Comparison of ENCODE assay signal across 28 cellular contexts in genomic region chr5:132342291-132343180, GRCh38. TPM values are rescaled to one million over a fixed set of nuclear protein-coding genes. Genes with fewer than 3 reads are reported as not detected.
DNase-seq lines count a peak whose midpoint lies in the region; ATAC-seq and TF ChIP-seq lines count a peak whose summit lies in the region.
"Had no signal": no experiment of that assay in that cellular context is flagged by ENCODE, and none has a peak within 500 bp of the region (broad histone marks: within the 10 kb centered on the region; RNA-seq: fewer than 3 reads in every experiment).

No MANE protein-coding gene starts in this region.

- POLR2A ChIA-PET in MCF 10A (lab: Yijun Ruan, JAX) = no interaction called here

- TF ChIP-seq POLR2A in breast epithelium (IDR thresholded peaks at IDR 0.05) (no peak), gastrocnemius medialis (IDR thresholded peaks at IDR 0.05) (no peak)

- TF ChIP-seq CTCF in MCF 10A (IDR thresholded peaks at IDR 0.05; ENCODE audit: unreplicated experiment) = no peak
- TF ChIP-seq CTCF in breast epithelium (IDR thresholded peaks at IDR 0.05) = no peak
- TF ChIP-seq CTCF in epithelial cell of proximal tubule (conservative IDR thresholded peaks at IDR 0.05; ENCODE audit: low read depth, low read length) = no peak
- TF ChIP-seq CTCF in gastrocnemius medialis (IDR thresholded peaks at IDR 0.05 in 4 of 5, conservative IDR thresholded peaks at IDR 0.05 in 1 of 5) = no peak

- no peaks in the 10 kb centered on the region for H3K27me3 Mint-ChIP-seq in MCF 10A (ENCODE audit: insufficient read depth, unreplicated experiment)
- H3K27me3 Mint-ChIP-seq: activated CD4-positive, alpha-beta memory T cell treated with anti-CD3 and anti-CD28 coated beads, Interleukin-2, amount 10 ng/mL, durations not matched to agents 7 days and 5 days; memory B cell had no signal

- H3K4me1 Mint-ChIP-seq in MCF 10A (ENCODE audit: insufficient read depth, unreplicated experiment) = no peaks in the 10 kb centered on the region
- H3K4me1 Mint-ChIP-seq: activated CD4-positive, alpha-beta memory T cell treated with anti-CD3 and anti-CD28 coated beads, Interleukin-2, amount 10 ng/mL, durations not matched to agents 7 days and 5 days; memory B cell had no signal

- BruUV-seq in MCF 10A (replicated peaks; lab: Mats Ljungman, UMichigan) = no TSS peak

- CTCF ChIA-PET in MCF 10A (lab: Yijun Ruan, JAX) = interaction anchor here (1.0 to 1.3 kb wide), 2 partner anchors 104 to 157 kb away, joined by 3 to 5 read pairs; no protein-coding TSS in a partner anchor

- peaks cover 85% of the 10 kb centered on the region for H3K36me3 Mint-ChIP-seq in MCF 10A (ENCODE audit: insufficient read depth, unreplicated experiment)

- no peak for DNase-seq in MCF 10A (ENCODE audit: unreplicated experiment)
- no peak for DNase-seq in breast epithelium (ENCODE audit: low spot score in 2 of 2)
- peak; percentile 80 to 90 for DNase-seq in SJCRH30
- DNase-seq in epithelial cell of proximal tubule (ENCODE audit: low read depth) = peak; percentile 51
- no peak for DNase-seq in gastrocnemius medialis
- no peak for DNase-seq in cerebellar nuclear complex (lab: John Stamatoyannopoulos, UW)
- no peak for DNase-seq in NCI-H1436 treated with DMSO at 0.1 percent for 48 hours (lab: John Stamatoyannopoulos, UW)
- DNase-seq: activated CD4-positive, alpha-beta memory T cell treated with anti-CD3 and anti-CD28 coated beads, Interleukin-2, amount 10 ng/mL, durations not matched to agents 7 days and 5 days; activated naive CD4-positive, alpha-beta T cell; activated T-cell treated with anti-CD3 and anti-CD28 coated beads for 4 hours; anterior cingulate cortex; BE2C; COR-L47; effector CD4-positive, alpha-beta T cell; EL; GOT3; kidney; MM.1S; NCI-H2171; NCI-H524 treated with DMSO at 0.1 percent for 48 hours; stimulated activated CD4-positive, alpha-beta T cell treated with anti-CD3 and anti-CD28 coated beads, Interleukin-12 subunit alpha, Interleukin-12 subunit beta, amount 100 ng/mL, for 4 hours; stomach; T-helper 9 cell had no signal

- H3K27ac ChIP-seq in breast epithelium (no peak overlapping the region), SJCRH30 (no peak overlapping the region), gastrocnemius medialis (peak overlapping the region; percentile 18 to 72 (median 54))
- H3K27ac ChIP-seq: neutrophil, RWPE1, stomach, tibial nerve had no signal

- H3K36me3 ChIP-seq in breast epithelium (no peaks in the 10 kb centered on the region), SJCRH30 (no peaks in the 10 kb centered on the region), gastrocnemius medialis (no peaks in the 10 kb centered on the region)
- H3K36me3 ChIP-seq: BE2C had no signal

- no peak overlapping the region for H3K4me3 Mint-ChIP-seq in MCF 10A (ENCODE audit: unreplicated experiment)
- H3K4me3 Mint-ChIP-seq: activated CD4-positive, alpha-beta memory T cell treated with anti-CD3 and anti-CD28 coated beads, Interleukin-2, amount 10 ng/mL, durations not matched to agents 7 days and 5 days; memory B cell had no signal

- H3K27me3 ChIP-seq in breast epithelium (no peaks in the 10 kb centered on the region), SJCRH30 (no peaks in the 10 kb centered on the region), gastrocnemius medialis (no peaks in the 10 kb centered on the region)
- H3K27me3 ChIP-seq: BE2C, neutrophil, stomach, tibial nerve had no signal

- ATAC-seq in gastrocnemius medialis = peak in 1 of 2 donors; percentile 56
- no peak for ATAC-seq in GM18909 (IDR thresholded peaks at IDR 0.05; ENCODE audit: poor library complexity, unreplicated experiment)

- H3K9me3 ChIP-seq in breast epithelium = no peaks in the 10 kb centered on the region
- peaks cover 3% of the 10 kb centered on the region; the same call in 1 of the 2 replicates for H3K9me3 ChIP-seq in SJCRH30 (replicated peaks)
- no peaks in the 10 kb centered on the region for H3K9me3 ChIP-seq in gastrocnemius medialis
- H3K9me3 ChIP-seq: BE2C, neutrophil, stomach, tibial nerve had no signal

- in situ Hi-C loops in gastrocnemius medialis (cut with MboI; ENCODE audit: low sequenced_read_pairs in 4 of 4) = no loop called here

- H3K27ac Mint-ChIP-seq in MCF 10A (ENCODE audit: low read depth, unreplicated experiment) = peak overlapping the region; percentile 7
- H3K27ac Mint-ChIP-seq: activated CD4-positive, alpha-beta memory T cell treated with anti-CD3 and anti-CD28 coated beads, Interleukin-2, amount 10 ng/mL, durations not matched to agents 7 days and 5 days; memory B cell had no signal

- no peaks in the 10 kb centered on the region for H3K9me3 Mint-ChIP-seq in MCF 10A (ENCODE audit: unreplicated experiment)
- H3K9me3 Mint-ChIP-seq: activated CD4-positive, alpha-beta memory T cell treated with anti-CD3 and anti-CD28 coated beads, Interleukin-2, amount 10 ng/mL, durations not matched to agents 7 days and 5 days had no signal

- intact Hi-C loops in MCF 10A (cut with micrococcal nuclease) (no loop called here), breast epithelium (cut with DNase I; ENCODE audit: low total_unique reads) (no loop called here), gastrocnemius medialis (cut with DNase I; ENCODE audit: low total_unique reads) (no loop called here)

- H3K4me3 ChIP-seq in breast epithelium (no peak overlapping the region), SJCRH30 (no peak overlapping the region), epithelial cell of proximal tubule (ENCODE audit: low read depth, low read length) (no peak overlapping the region), gastrocnemius medialis (no peak overlapping the region)
- H3K4me3 ChIP-seq: stomach, tibial nerve had no signal

- no peaks in the 10 kb centered on the region for H3K4me1 ChIP-seq in breast epithelium
- H3K4me1 ChIP-seq in SJCRH30 = peaks cover 16% of the 10 kb centered on the region
- H3K4me1 ChIP-seq in gastrocnemius medialis = peaks cover 21 to 25% of the 10 kb centered on the region in 2 donors
- H3K4me1 ChIP-seq: BE2C, stomach, tibial nerve had no signal

RNA-seq across cellular contexts. Expression of gene SLC22A5, which starts 27.0 kb away (rescaled TPM):
- total RNA-seq in MCF 10A (2022) = 122 and 167 TPM in 2 replicates
- total RNA-seq in breast epithelium = 10 to 100 TPM in 2 of 3 donors, 1 to 10 TPM in 1; 6.6 to 31.5 (median 23.3) TPM
- 0.13 and 0.47 TPM in 2 replicates for total RNA-seq in SJCRH30 (2014; rRNA removed; shearing (Covaris generic))
- total RNA-seq in epithelial cell of proximal tubule = 11.9 and 13.1 TPM in 2 replicates
- 100 to 1,000 TPM in 1 of 4 donors, 10 to 100 TPM in 3; 56.2 to 116 (median 79.2) TPM for total RNA-seq in gastrocnemius medialis

RNA-seq across cellular contexts. Expression of gene SLC22A4, which starts 48.3 kb away (rescaled TPM):
- 13.5 and 17.5 TPM in 2 replicates for total RNA-seq in MCF 10A (2022)
- 1 to 10 TPM; 1.3 to 4.5 (median 2.3) TPM for total RNA-seq in breast epithelium
- 0.28 and 1.1 TPM in 2 replicates for total RNA-seq in SJCRH30 (2014; rRNA removed; shearing (Covaris generic))
- total RNA-seq in epithelial cell of proximal tubule = 0.75 and 1.6 TPM in 2 replicates
- 1 to 10 TPM; 5.4 to 6.7 (median 6.2) TPM for total RNA-seq in gastrocnemius medialis

Comparison
In these comparisons a context has a peak if more than half of its experiments do, and no peak if none do; other contexts are left out.
1. DNase-seq: peak in SJCRH30 (2 of 2) and epithelial cell of proximal tubule (single experiment); none in MCF 10A (single experiment), breast epithelium (0 of 2), gastrocnemius medialis (0 of 2), cerebellar nuclear complex (0 of 2) and NCI-H1436 treated with DMSO at 0.1 percent for 48 hours (single experiment).
2. H3K27ac ChIP-seq: peak in gastrocnemius medialis (4 of 4); none in breast epithelium (0 of 2) and SJCRH30 (single experiment).